22 cellular contexts compared by ENCODE assay signal in genomic region chr7:66913118-66914049, GRCh38. TPM values are rescaled to one million over a fixed set of nuclear protein-coding genes. Genes with fewer than 3 reads are reported as not detected.
DNase-seq lines count a peak whose midpoint lies in the region; ATAC-seq, FAIRE-seq and TF ChIP-seq lines count a peak whose summit lies in the region.
"Had no signal": no experiment of that assay in that cellular context is flagged by ENCODE, and none has a peak within 500 bp of the region (broad histone marks: within the 10 kb centered on the region; RNA-seq: fewer than 3 reads in every experiment).

No MANE protein-coding gene starts in this region.

- H3K9ac ChIP-seq in K562 (ENCODE audit: insufficient read depth in 1 of 2, low read depth in 2 of 2, low read length in 2 of 2), result no peak overlapping the region
- H3K9ac ChIP-seq: SK-N-SH had no signal

- H3K9me1 ChIP-seq in K562 (ENCODE audit: control insufficient read depth, insufficient read depth, low read length), result no peaks in the 10 kb centered on the region

- H4K20me1 ChIP-seq in K562 (replicated peaks; ENCODE audit: control insufficient read depth, insufficient read depth, low read length) (no peaks in the 10 kb centered on the region), osteoblast (ENCODE audit: insufficient read depth, low read length) (no peaks in the 10 kb centered on the region)

- H3K4me1 ChIP-seq in K562 (replicated peaks in 1 of 2; ENCODE audit: control insufficient read depth in 2 of 2, insufficient read depth in 2 of 2, low read length in 2 of 2), result peaks cover 15 to 16% of the 10 kb centered on the region in 2 experiments; a peak in 4 of 5 replicates
- no peaks in the 10 kb centered on the region for H3K4me1 ChIP-seq in osteoblast (ENCODE audit: insufficient read depth, low read length)

- no peak for TF ChIP-seq POLR2A in K562 (conservative IDR thresholded peaks at IDR 0.05)

- no peak overlapping the region for H3K4me3 ChIP-seq in K562
- H3K4me3 ChIP-seq in osteoblast (ENCODE audit: insufficient read depth, low read length), result no peak overlapping the region

- TF ChIP-seq CTCF in K562 (IDR thresholded peaks at IDR 0.05 in 2 of 3, conservative IDR thresholded peaks at IDR 0.05 in 1 of 3; ENCODE audit: insufficient read depth in 2 of 3, low read depth in 1 of 3, low read length in 3 of 3), result no peak
- no peak for TF ChIP-seq CTCF in osteoblast (IDR thresholded peaks at IDR 0.05; ENCODE audit: extremely low read depth, low read depth, low read length)

- intact Hi-C loops in K562 (cut with micrococcal nuclease), result no loop called here

- H3K4me3 Mint-ChIP-seq in natural killer cell treated with Interleukin-12 subunit alpha and Interleukin-12 subunit beta and Interleukin-15 and Interleukin-18, amount 100 ng/mL, for 72 hours, result no peak overlapping the region
- H3K4me3 Mint-ChIP-seq: HFFc6, IgD-negative memory B cell had no signal

- in situ Hi-C loops in K562 (cut with MboI), result no loop called here

- H3K4me1 Mint-ChIP-seq in natural killer cell treated with Interleukin-12 subunit alpha and Interleukin-12 subunit beta and Interleukin-15 and Interleukin-18, amount 100 ng/mL, for 72 hours (ENCODE audit: low read depth in 2 of 2), result no peaks in the 10 kb centered on the region

- 60% methylated on average over 12 of the region's 12 CpGs for WGBS in K562 (ENCODE audit: insufficient coverage, low coverage, missing lambda C conversion rate)

- H3K27me3 ChIP-seq in K562 (ENCODE audit: control insufficient read depth in 2 of 2, insufficient read depth in 2 of 2, low read length in 2 of 2), result no peaks in the 10 kb centered on the region
- H3K27me3 ChIP-seq in osteoblast (ENCODE audit: insufficient read depth, low read length), result no peaks in the 10 kb centered on the region

- H3K4me2 ChIP-seq in K562 (ENCODE audit: insufficient read depth, low read length) (no peak overlapping the region), osteoblast (ENCODE audit: insufficient read depth, low read length) (no peak overlapping the region)
- H3K4me2 ChIP-seq: SK-N-SH had no signal

- H3K27ac ChIP-seq in K562 (ENCODE audit: extremely low read depth, low read depth, low read length), result no peak overlapping the region
- H3K27ac ChIP-seq in osteoblast (ENCODE audit: low read depth, low read length), result no peak overlapping the region
- H3K27ac ChIP-seq: C4-2B, HL-60 had no signal

- no peaks in the 10 kb centered on the region for H3K27me3 Mint-ChIP-seq in natural killer cell treated with Interleukin-12 subunit alpha and Interleukin-12 subunit beta and Interleukin-15 and Interleukin-18, amount 100 ng/mL, for 72 hours
- H3K27me3 Mint-ChIP-seq: IgD-negative memory B cell had no signal

- 0 out of 2 replicates have a peak overlapping the region, but pooled peaks have one; percentile 3 for H2AFZ ChIP-seq in K562 (ENCODE audit: low read depth, low read length)
- no peak overlapping the region for H2AFZ ChIP-seq in osteoblast (ENCODE audit: low read length)

- no peak overlapping the region for H3K27ac Mint-ChIP-seq in natural killer cell treated with Interleukin-12 subunit alpha and Interleukin-12 subunit beta and Interleukin-15 and Interleukin-18, amount 100 ng/mL, for 72 hours
- H3K27ac Mint-ChIP-seq: HFFc6 had no signal

- H3K9me3 ChIP-seq in K562 (replicated peaks; ENCODE audit: control insufficient read depth, insufficient read depth, low read depth, low read length) (no peaks in the 10 kb centered on the region), osteoblast (ENCODE audit: low read depth, low read length) (no peaks in the 10 kb centered on the region)
- H3K9me3 ChIP-seq: SK-N-SH had no signal

- POLR2A ChIA-PET in K562 (lab: Yijun Ruan, JAX), result interaction anchor here (0.7 to 2.5 kb wide), 5 partner anchors 9 to 470 kb away, joined by 3 to 15 read pairs (median 4); no protein-coding TSS in a partner anchor

- DNase-seq in EL (peak; percentile 6), NCI-H82 treated with DMSO at 0.1 percent for 48 hours (lab: John Stamatoyannopoulos, UW; ENCODE audit: unreplicated experiment) (peak; percentile 69), K562 (ENCODE audit: extremely low read depth in 1 of 4, low spot score in 3 of 4) (peak in 1 of 4 experiments; percentile 35), osteoblast (ENCODE audit: insufficient read length, low spot score, missing footprints) (peak; percentile 10), ecto neural progenitor cell (ENCODE audit: low spot score) (no peak)
- DNase-seq in natural killer cell treated with Interleukin-12 subunit alpha and Interleukin-12 subunit beta and Interleukin-15 and Interleukin-18, amount 100 ng/mL, for 72 hours (ENCODE audit: low spot score), result no peak
- no peak for DNase-seq in activated CD4-positive, alpha-beta T cell treated with anti-CD3 and anti-CD28 coated beads for 48 hours
- DNase-seq: DMS79, HFFc6, Kasumi-1, NCI-H1105, NCI-H2081, NCI-H2171 treated with DMSO at 0.1 percent for 48 hours, NCI-H446, NCI-H526 treated with DMSO at 0.1 percent for 48 hours, SHP77, SK-N-SH had no signal

- H3K36me3 Mint-ChIP-seq in natural killer cell treated with Interleukin-12 subunit alpha and Interleukin-12 subunit beta and Interleukin-15 and Interleukin-18, amount 100 ng/mL, for 72 hours, result no peaks in the 10 kb centered on the region
- H3K36me3 Mint-ChIP-seq: IgD-negative memory B cell had no signal

- H3K79me2 ChIP-seq in K562 (ENCODE audit: control insufficient read depth, insufficient read depth, low read length) (no peaks in the 10 kb centered on the region), osteoblast (ENCODE audit: insufficient read depth, low read length) (no peaks in the 10 kb centered on the region)

- no peak for TF ChIP-seq RAD21 in K562 (CRISPR knock-in tag; conservative IDR thresholded peaks at IDR 0.05 in 1 of 2, IDR thresholded peaks at IDR 0.05 in 1 of 2)

- CTCF ChIA-PET in K562 (lab: Yijun Ruan, JAX; ENCODE audit: low intra/inter-chr PET ratio), result interaction anchor here (0.6 kb wide), 1 partner anchor 488 kb away, joined by 3 read pairs; no protein-coding TSS in a partner anchor

- no peaks in the 10 kb centered on the region for H3K9me3 Mint-ChIP-seq in natural killer cell treated with Interleukin-12 subunit alpha and Interleukin-12 subunit beta and Interleukin-15 and Interleukin-18, amount 100 ng/mL, for 72 hours
- H3K9me3 Mint-ChIP-seq: HFFc6, IgD-negative memory B cell had no signal

- BruUV-seq in K562 (replicated peaks; lab: Mats Ljungman, UMichigan), result no TSS peak

- peak; percentile 31; the same call in 2 of the 3 replicates for ATAC-seq in K562
- ATAC-seq in natural killer cell treated with Interleukin-12 subunit alpha and Interleukin-12 subunit beta and Interleukin-15 and Interleukin-18, amount 100 ng/mL, for 72 hours, result no peak
- ATAC-seq in HG03354 (IDR thresholded peaks at IDR 0.05; ENCODE audit: poor library complexity, severe bottlenecking, unreplicated experiment), result no peak

- H3K36me3 ChIP-seq in K562 (ENCODE audit: control insufficient read depth, insufficient read depth, low read length), result no peaks in the 10 kb centered on the region
- no peaks in the 10 kb centered on the region for H3K36me3 ChIP-seq in osteoblast (ENCODE audit: insufficient read depth, low read length)

- FAIRE-seq in K562 (lab: Jason Lieb, UNC), result no peak
- FAIRE-seq: H54 had no signal

- TF ChIP-seq EP300 in K562 (IDR thresholded peaks at IDR 0.05; ENCODE audit: low read length), result no peak

TF ChIP-seq in K562, 482 proteins besides CTCF, POLR2A, EP300 and RAD21 (continues in another document):
- TF ChIP-seq JUNB (CRISPR knock-in tag; conservative IDR thresholded peaks at IDR 0.05), result 0 out of 2 replicates have a peak, but pooled peaks have one; percentile 10
- TF ChIP-seq THAP7 (CRISPR knock-in tag; IDR thresholded peaks at IDR 0.05), result no peak
- no peak for TF ChIP-seq ZNF431 (CRISPR knock-in tag; IDR thresholded peaks at IDR 0.05)

RNA-seq across cellular contexts. Expression of gene TMEM248, which starts 7.6 kb away (rescaled TPM):
- total RNA-seq in K562 (2011; cell fraction: chromatin; rRNA removed; ENCODE audit: low replicate concordance), result 196 and 234 TPM in 2 replicates
- total RNA-seq in K562 (2011; cell fraction: nucleolus; rRNA removed), result 184 and 220 TPM in 2 replicates
- 236 and 245 TPM in 2 replicates for total RNA-seq in K562 (2011; cell fraction: nucleoplasm; rRNA removed)
- 64.4 and 76.4 TPM in 2 replicates for total RNA-seq in K562 (2014; rRNA removed)
- 57.6 and 58.0 TPM in 2 replicates for total RNA-seq in K562 (2014; rRNA removed; fragmentation: Illumina TruSeq; extraction: Trizol)
- 78.0 and 78.4 TPM in 2 replicates for total RNA-seq in K562 (2015; rRNA removed; fragmentation: Illumina TruSeq; extraction: Trizol)
- total RNA-seq in K562 (2021), result 107 and 108 TPM in 2 replicates
- 79.1 and 95.8 TPM in 2 replicates for polyA plus RNA-seq in K562 (2011; rRNA removed)
- 111 and 247 TPM in 2 replicates for polyA plus RNA-seq in K562 (2011; cell fraction: cytosol; rRNA removed)
- 105 and 124 TPM in 2 replicates for polyA plus RNA-seq in K562 (2011; cell fraction: nucleus; rRNA removed)
- polyA plus RNA-seq in K562 (2012), result 51.5 and 64.1 TPM in 2 replicates
- 109 and 132 TPM in 2 replicates for polyA plus RNA-seq in K562 (2014; fragmentation: Illumina TruSeq; extraction: Trizol)
- 1 to 10 TPM; 6.3 to 8.2 TPM for polyA plus RNA-seq in K562 (2014; fragmentation: Nextera tagmentation; extraction: Ambion mirVana)
- polyA plus RNA-seq in K562 (2014; rRNA removed), result 63.2 and 85.8 TPM in 2 replicates
- 89.8 and 153 TPM in 2 replicates for polyA minus RNA-seq in K562 (2011; rRNA and poly(A)+ RNA removed)
- polyA minus RNA-seq in K562 (2011; cell fraction: cytosol; rRNA and poly(A)+ RNA removed), result 63.9 and 95.8 TPM in 2 replicates
- 27.6 and 38.8 TPM in 2 replicates for polyA minus RNA-seq in K562 (2011; cell fraction: nucleus; rRNA and poly(A)+ RNA removed)
- total RNA-seq in osteoblast, result 118 and 131 TPM in 2 replicates
- total RNA-seq in natural killer cell treated with Interleukin-12 subunit alpha and Interleukin-12 subunit beta and Interleukin-15 and Interleukin-18, amount 100 ng/mL, for 72 hours, result 100 to 1,000 TPM in 1 of 2 donors, 10 to 100 TPM in 1; 88.2 to 110 TPM

Comparison
In these comparisons a context has a peak if more than half of its experiments do, and no peak if none do; other contexts are left out.
1. DNase-seq: peak in EL (single experiment), NCI-H82 treated with DMSO at 0.1 percent for 48 hours (single experiment) and osteoblast (single experiment); none in natural killer cell treated with Interleukin-12 subunit alpha and Interleukin-12 subunit beta and Interleukin-15 and Interleukin-18, amount 100 ng/mL, for 72 hours (single experiment), activated CD4-positive, alpha-beta T cell treated with anti-CD3 and anti-CD28 coated beads for 48 hours (single experiment) and ecto neural progenitor cell (single experiment).